In the genomic region with DNA sequence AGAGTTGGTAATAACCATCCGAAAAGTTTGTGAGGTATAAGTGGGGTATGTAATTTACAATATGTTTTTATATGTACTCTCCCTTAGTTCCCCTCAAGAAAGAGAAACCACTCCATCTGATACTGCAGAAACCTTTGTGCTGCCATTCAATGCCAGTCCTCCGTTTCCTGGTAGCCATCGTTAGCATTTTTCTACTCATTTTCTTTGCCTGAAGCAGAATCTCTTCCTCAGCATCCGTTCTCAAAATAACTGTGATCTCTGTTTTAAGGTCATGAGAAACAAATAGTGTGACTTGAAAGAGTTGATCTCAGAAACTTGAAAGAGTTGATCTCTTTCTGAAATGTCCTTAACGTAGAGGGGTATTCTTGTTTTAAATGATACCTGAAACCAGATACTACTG, we compare ENCODE assay signal across 9 cellular contexts. TPM values are rescaled to one million over a fixed set of nuclear protein-coding genes. Genes with fewer than 3 reads are reported as not detected.
DNase-seq lines count a peak whose midpoint lies in the region; ATAC-seq and TF ChIP-seq lines count a peak whose summit lies in the region.
"Had no signal": no experiment of that assay in that cellular context is flagged by ENCODE, and none has a peak within 500 bp of the region (broad histone marks: within the 10 kb centered on the region; RNA-seq: fewer than 3 reads in every experiment).

No MANE protein-coding gene starts in this region.

- 10 to 24% (median 12%) methylated on average over 5 of the region's 5 CpGs for WGBS in stomach, 5 donors

- no peak for TF ChIP-seq EP300 in stomach (IDR thresholded peaks at IDR 0.05)

- H3K4me3 ChIP-seq in iPS-11a (ENCODE audit: low read depth, low read length) (peak overlapping the region; percentile 100), stomach (peak overlapping the region; percentile 71 to 91 (median 82))

- peak overlapping the region; percentile 100 for H3K27ac Mint-ChIP-seq in WTC11

- POLR2A ChIA-PET in WTC11 (lab: Charles Lee) = no interaction called here

- no peaks in the 10 kb centered on the region for H3K9me3 ChIP-seq in stomach

- CTCF ChIA-PET in WTC11 (lab: Charles Lee) = interaction anchor here (3.9 kb wide), 1 partner anchor 19 kb away, joined by 24 read pairs; no protein-coding TSS in a partner anchor

- DNase-seq in DMS53 (lab: John Stamatoyannopoulos, UW) = peak; percentile 19
- no peak for DNase-seq in DMS53 treated with DMSO at 0.1 percent for 48 hours (lab: John Stamatoyannopoulos, UW; ENCODE audit: unreplicated experiment)
- no peak for DNase-seq in WTC11 (ENCODE audit: low spot score)
- no peak for DNase-seq in stomach
- DNase-seq in stimulated activated naive CD4-positive, alpha-beta T cell (lab: John Stamatoyannopoulos, UW) = no peak
- no peak for DNase-seq in germinal center (ENCODE audit: low spot score)
- DNase-seq: KG1 had no signal

- no peaks in the 10 kb centered on the region for H3K27me3 ChIP-seq in stomach

- no peak for TF ChIP-seq POLR2A in stomach (IDR thresholded peaks at IDR 0.05)

- H3K4me1 Mint-ChIP-seq in WTC11 = peaks cover 25% of the 10 kb centered on the region

- H3K9me3 Mint-ChIP-seq in WTC11 = no peaks in the 10 kb centered on the region

- ATAC-seq in WTC11 = no peak
- no peak for ATAC-seq in HG02885 (IDR thresholded peaks at IDR 0.05; ENCODE audit: poor library complexity, unreplicated experiment)

- peaks cover 59% of the 10 kb centered on the region for H3K36me3 Mint-ChIP-seq in WTC11

- peak overlapping the region; percentile 97 for H3K4me3 Mint-ChIP-seq in WTC11

- no peaks in the 10 kb centered on the region for H3K27me3 Mint-ChIP-seq in WTC11 (ENCODE audit: low read depth)

- intact Hi-C loops in stomach (cut with DNase I; ENCODE audit: low total_unique reads) = no loop called here

- H3K27ac ChIP-seq in stomach = peak overlapping the region in 3 of 5 donors; percentile 84 to 88 (median 87)

- TF ChIP-seq CTCF in WTC11 (IDR thresholded peaks at IDR 0.05) (no peak), stomach (IDR thresholded peaks at IDR 0.05) (no peak)

- peaks cover 30 to 61% (median 35%) of the 10 kb centered on the region in 4 donors for H3K4me1 ChIP-seq in stomach

- peaks cover 13 to 51% (median 49%) of the 10 kb centered on the region in 4 donors for H3K36me3 ChIP-seq in stomach

TF ChIP-seq in WTC11, 78 proteins besides CTCF, POLR2A, EP300 and RAD21:
- TF ChIP-seq CBFB (CRISPR knock-in tag; IDR thresholded peaks at IDR 0.05; ENCODE audit: low read depth) = no peak
- TF ChIP-seq FOXK1 (CRISPR knock-in tag; IDR thresholded peaks at IDR 0.05) = no peak
- TF ChIP-seq, protein P1, sequence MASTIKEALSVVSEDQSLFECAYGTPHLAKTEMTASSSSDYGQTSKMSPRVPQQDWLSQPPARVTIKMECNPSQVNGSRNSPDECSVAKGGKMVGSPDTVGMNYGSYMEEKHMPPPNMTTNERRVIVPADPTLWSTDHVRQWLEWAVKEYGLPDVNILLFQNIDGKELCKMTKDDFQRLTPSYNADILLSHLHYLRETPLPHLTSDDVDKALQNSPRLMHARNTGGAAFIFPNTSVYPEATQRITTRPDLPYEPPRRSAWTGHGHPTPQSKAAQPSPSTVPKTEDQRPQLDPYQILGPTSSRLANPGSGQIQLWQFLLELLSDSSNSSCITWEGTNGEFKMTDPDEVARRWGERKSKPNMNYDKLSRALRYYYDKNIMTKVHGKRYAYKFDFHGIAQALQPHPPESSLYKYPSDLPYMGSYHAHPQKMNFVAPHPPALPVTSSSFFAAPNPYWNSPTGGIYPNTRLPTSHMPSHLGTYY (CRISPR knock-in tag; IDR thresholded peaks at IDR 0.05) = no peak
- TF ChIP-seq KAT7 (CRISPR knock-in tag; IDR thresholded peaks at IDR 0.05; ENCODE audit: borderline replicate concordance) = no peak
- 0 out of 2 replicates have a peak, but pooled peaks have one; percentile 27 for TF ChIP-seq GABPB1 (CRISPR knock-in tag; IDR thresholded peaks at IDR 0.05)
- TF ChIP-seq OVOL2 (CRISPR knock-in tag; IDR thresholded peaks at IDR 0.05; ENCODE audit: borderline replicate concordance) = no peak
- no peak for TF ChIP-seq SMAD4 (CRISPR knock-in tag; IDR thresholded peaks at IDR 0.05)
- TF ChIP-seq ESRRA (CRISPR knock-in tag; IDR thresholded peaks at IDR 0.05; ENCODE audit: borderline replicate concordance) = no peak

RNA-seq across cellular contexts. Expression of a gene that starts 1.0 kb away (rescaled TPM):
- total RNA-seq in WTC11 (2021) (161 to 192 TPM (median 163 TPM) in 3 replicates), stomach (100 to 1,000 TPM in 3 of 5 donors, 10 to 100 TPM in 2; 16.8 to 158 (median 134) TPM)
- 10 to 100 TPM in 2 of 3 donors, 1 to 10 TPM in 1; 9.1 to 28.3 (median 13.1) TPM for polyA plus RNA-seq in stomach

RNA-seq across cellular contexts. Expression of a gene that starts 1.3 kb away (rescaled TPM):
- total RNA-seq in WTC11 (2021) = 39.4 to 47.5 TPM (median 40.1 TPM) in 3 replicates
- total RNA-seq in stomach = 10 to 100 TPM in 3 of 5 donors, 1 to 10 TPM in 2; 4.7 to 36.2 (median 10.1) TPM
- polyA plus RNA-seq in stomach = 1 to 10 TPM; 1.4 to 2.6 (median 2.4) TPM
